Comparison of ENCODE assay signal across 1 cellular context in genomic region chr16:24986512-24987303, GRCh38.
TF ChIP-seq lines count a peak whose summit lies in the region.

No MANE protein-coding gene starts in this region.

TF ChIP-seq in HEK293, 187 proteins besides CTCF, POLR2A, EP300 and RAD21 (continued from another document):
- TF ChIP-seq ZNF2 (tag by site-specific recombination; IDR thresholded peaks at IDR 0.05) (peak; percentile 25; the same call in 1 of the 2 replicates), ZNF571 (tag by site-specific recombination; IDR thresholded peaks at IDR 0.05) (no peak), HOXA7 (CRISPR knock-in tag; IDR thresholded peaks at IDR 0.05; ENCODE audit: borderline replicate concordance) (no peak), KLF16 (tag by site-specific recombination; IDR thresholded peaks at IDR 0.05) (peak; percentile 37; the same call in 1 of the 2 replicates), EGR2 (tag by site-specific recombination; IDR thresholded peaks at IDR 0.05; ENCODE audit: low read depth) (peak; percentile 80), ZNF266 (tag by site-specific recombination; IDR thresholded peaks at IDR 0.05; ENCODE audit: low read depth) (no peak), ZNF677 (tag by site-specific recombination; IDR thresholded peaks at IDR 0.05) (no peak), ZFHX2 (tag by site-specific recombination; conservative IDR thresholded peaks at IDR 0.05) (peak; percentile 77), PRDM6 (tag by site-specific recombination; IDR thresholded peaks at IDR 0.05) (peak; percentile 74), ZNF121 (tag by site-specific recombination; IDR thresholded peaks at IDR 0.05) (no peak), ZNF394 (tag by site-specific recombination; IDR thresholded peaks at IDR 0.05; ENCODE audit: borderline replicate concordance) (no peak), ZFP69B (tag by site-specific recombination; IDR thresholded peaks at IDR 0.05) (peak; percentile 36; the same call in 1 of the 2 replicates), ZNF843 (tag by site-specific recombination; IDR thresholded peaks at IDR 0.05) (peak; percentile 59), ZEB2 (tag by site-specific recombination; IDR thresholded peaks at IDR 0.05) (0 out of 2 replicates have a peak, but pooled peaks have one; percentile 18), ZNF311 (tag by site-specific recombination; IDR thresholded peaks at IDR 0.05; ENCODE audit: borderline replicate concordance) (no peak), ATF2 (tag by site-specific recombination; IDR thresholded peaks at IDR 0.05; ENCODE audit: low read depth) (no peak; the same call in 1 of the 2 replicates), ZNF837 (tag by site-specific recombination; IDR thresholded peaks at IDR 0.05) (no peak), ZNF510 (tag by site-specific recombination; IDR thresholded peaks at IDR 0.05; ENCODE audit: insufficient replicate concordance) (no peak), INSM2 (tag by site-specific recombination; IDR thresholded peaks at IDR 0.05) (peak; percentile 30; the same call in 1 of the 2 replicates), ZNF366 (tag by site-specific recombination; conservative IDR thresholded peaks at IDR 0.05) (0 out of 2 replicates have a peak, but pooled peaks have one; percentile 25), ZNF248 (tag by site-specific recombination; IDR thresholded peaks at IDR 0.05) (no peak), ZNF548 (tag by site-specific recombination; IDR thresholded peaks at IDR 0.05) (peak; percentile 72; the same call in 1 of the 2 replicates), ZNF10 (tag by site-specific recombination; IDR thresholded peaks at IDR 0.05) (0 out of 2 replicates have a peak, but pooled peaks have one; percentile 34), BCL6B (tag by site-specific recombination; IDR thresholded peaks at IDR 0.05) (peak; percentile 9; the same call in 1 of the 2 replicates)
TF ChIP-seq in HEK293: peak in this region for 20.
